17 cellular contexts compared by ENCODE assay signal in the genomic region with DNA sequence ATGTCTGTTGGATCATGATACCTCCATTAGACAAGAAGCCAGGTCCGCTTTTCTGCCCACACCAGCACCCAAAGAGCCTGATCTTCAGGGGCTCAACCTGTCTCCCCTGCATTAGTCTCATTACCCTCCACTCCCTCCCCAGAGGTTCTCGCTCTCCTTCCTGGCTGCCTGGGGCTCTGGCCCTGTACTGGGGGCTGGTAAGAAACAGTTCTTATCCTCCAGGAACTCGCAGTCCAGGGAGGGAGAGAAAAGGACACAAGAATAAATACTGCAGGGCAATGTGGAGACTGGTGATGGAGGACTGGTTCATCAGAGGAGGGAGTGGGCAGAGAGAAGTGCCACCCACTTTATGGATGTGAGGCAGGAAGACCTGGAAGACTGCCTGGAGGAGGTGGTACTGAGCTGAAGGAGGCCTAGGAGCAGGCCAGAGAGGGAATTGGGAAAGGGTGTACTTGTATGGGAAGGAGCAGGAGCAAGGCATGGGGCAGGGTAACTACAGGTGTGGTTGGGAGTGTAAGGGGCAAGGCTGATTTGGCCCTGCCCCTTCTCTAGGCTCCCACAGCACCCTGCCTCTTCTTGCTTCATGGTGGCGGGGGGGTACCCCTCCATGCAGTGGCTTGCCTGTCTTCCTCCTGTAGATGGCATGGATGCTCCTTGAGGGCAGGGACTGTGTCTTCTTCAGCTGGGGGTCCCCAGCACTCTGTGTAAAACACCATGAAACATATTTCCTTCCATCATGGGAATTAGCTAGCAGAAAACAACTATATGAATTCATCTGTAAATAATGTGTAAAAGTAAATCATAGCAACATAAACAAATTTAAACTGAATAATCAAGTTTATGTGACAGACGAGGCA. TPM values are rescaled to one million over a fixed set of nuclear protein-coding genes. Genes with fewer than 3 reads are reported as not detected.
A peak's percentile ranks its signal among the peaks of the same experiment; 100 is the strongest.
DNase-seq lines count a peak whose midpoint lies in the region; ATAC-seq, FAIRE-seq and TF ChIP-seq lines count a peak whose summit lies in the region.
"Had no signal": no experiment of that assay in that cellular context is flagged by ENCODE, and none has a peak within 500 bp of the region (broad histone marks: within the 10 kb centered on the region; RNA-seq: fewer than 3 reads in every experiment).

No MANE protein-coding gene starts in this region.

- peak overlapping the region in 1 of 2 experiments; percentile 67; a peak in 1 of 4 replicates for H3K9ac ChIP-seq in K562 (ENCODE audit: insufficient read depth in 1 of 2, low read depth in 2 of 2, low read length in 2 of 2)

- TF ChIP-seq POLR2A in K562 (conservative IDR thresholded peaks at IDR 0.05) = no peak

- peak overlapping the region; percentile 12 to 63 (median 30) for H3K4me3 Mint-ChIP-seq in nephron

- no peaks in the 10 kb centered on the region for H4K20me1 ChIP-seq in K562 (replicated peaks; ENCODE audit: control insufficient read depth, insufficient read depth, low read length)

- no peaks in the 10 kb centered on the region for H3K9me3 Mint-ChIP-seq in nephron

- H3K79me2 ChIP-seq in K562 (ENCODE audit: control insufficient read depth, insufficient read depth, low read length) = no peaks in the 10 kb centered on the region

- ATAC-seq in Right ventricle myocardium superior (ENCODE audit: poor library complexity) (no peak), K562 (no peak), GM19023 (IDR thresholded peaks at IDR 0.05; ENCODE audit: unreplicated experiment) (no peak)
- ATAC-seq: Panc1 had no signal

- DNase-seq in Right ventricle myocardium superior (peak; percentile 12), right atrium auricular region (ENCODE audit: low spot score) (no peak), K562 (ENCODE audit: extremely low read depth in 1 of 4, low spot score in 3 of 4) (no peak), NCI-H2227 (lab: John Stamatoyannopoulos, UW; ENCODE audit: unreplicated experiment) (no peak), NCI-H1105 (lab: John Stamatoyannopoulos, UW) (no peak)
- DNase-seq in activated CD8-positive, alpha-beta memory T cell treated with anti-CD3 and anti-CD28 coated beads, Interleukin-2, amount 50 U/mL, for 48 hours = no peak
- DNase-seq: C1 segment of cervical spinal cord, NCI-H1048, NCI-H526 treated with DMSO at 0.1 percent for 48 hours had no signal

- H3K27ac ChIP-seq in right atrium auricular region (no peak overlapping the region), K562 (ENCODE audit: extremely low read depth, low read depth, low read length) (peak overlapping the region; percentile 1; the same call in 1 of the 3 replicates)

- no peaks in the 10 kb centered on the region for H3K9me1 ChIP-seq in K562 (ENCODE audit: control insufficient read depth, insufficient read depth, low read length)

- H3K4me3 ChIP-seq in right atrium auricular region = no peak overlapping the region
- H3K4me3 ChIP-seq in K562 = no peak overlapping the region

- TF ChIP-seq CTCF in right atrium auricular region (IDR thresholded peaks at IDR 0.05) (no peak), K562 (IDR thresholded peaks at IDR 0.05 in 2 of 3, conservative IDR thresholded peaks at IDR 0.05 in 1 of 3; ENCODE audit: insufficient read depth in 2 of 3, low read depth in 1 of 3, low read length in 3 of 3) (no peak), nephron (IDR thresholded peaks at IDR 0.05; ENCODE audit: unreplicated experiment in 3 of 3) (no peak)

- peaks cover 20 to 29% of the 10 kb centered on the region in 2 donors for H3K27me3 ChIP-seq in right atrium auricular region
- H3K27me3 ChIP-seq in K562 (ENCODE audit: control insufficient read depth in 2 of 2, insufficient read depth in 2 of 2, low read length in 2 of 2) = peaks cover 8 to 17% of the 10 kb centered on the region in 2 experiments; a peak in 3 of 5 replicates

- H3K4me2 ChIP-seq in K562 (ENCODE audit: insufficient read depth, low read length) = no peak overlapping the region

- no peak for TF ChIP-seq EP300 in K562 (IDR thresholded peaks at IDR 0.05; ENCODE audit: low read length)

- no peaks in the 10 kb centered on the region for H3K36me3 ChIP-seq in right atrium auricular region
- H3K36me3 ChIP-seq in K562 (ENCODE audit: control insufficient read depth, insufficient read depth, low read length) = no peaks in the 10 kb centered on the region

- H3K4me1 ChIP-seq in right atrium auricular region (peaks cover 0 to 29% of the 10 kb centered on the region in 2 donors), K562 (replicated peaks in 1 of 2; ENCODE audit: control insufficient read depth in 2 of 2, insufficient read depth in 2 of 2, low read length in 2 of 2) (peaks cover 24 to 39% of the 10 kb centered on the region in 2 experiments)

- peaks cover 98% of the 10 kb centered on the region for H3K27me3 Mint-ChIP-seq in nephron (ENCODE audit: low read depth)

- POLR2A ChIA-PET in K562 (lab: Yijun Ruan, JAX) = interaction anchor here (0.7 to 1.6 kb wide), 2 partner anchors 69 to 267 kb away, joined by 3 to 4 read pairs; no protein-coding TSS in a partner anchor

- no TSS peak for BruUV-seq in K562 (replicated peaks; lab: Mats Ljungman, UMichigan)

- H3K4me1 Mint-ChIP-seq in nephron = peaks cover 20% of the 10 kb centered on the region

- 66% methylated on average over 4 of the region's 5 CpGs for WGBS in K562 (ENCODE audit: insufficient coverage, low coverage, missing lambda C conversion rate)

- TF ChIP-seq RAD21 in K562 (CRISPR knock-in tag; conservative IDR thresholded peaks at IDR 0.05 in 1 of 2, IDR thresholded peaks at IDR 0.05 in 1 of 2) = no peak

- H2AFZ ChIP-seq in K562 (ENCODE audit: low read depth, low read length) = peak overlapping the region; percentile 20

- CTCF ChIA-PET in K562 (lab: Yijun Ruan, JAX; ENCODE audit: low intra/inter-chr PET ratio) = interaction anchor here (0.6 kb wide), 1 partner anchor 310 kb away, joined by 3 read pairs; no protein-coding TSS in a partner anchor

- no peaks in the 10 kb centered on the region for H3K9me3 ChIP-seq in right atrium auricular region
- no peaks in the 10 kb centered on the region for H3K9me3 ChIP-seq in K562 (replicated peaks; ENCODE audit: control insufficient read depth, insufficient read depth, low read depth, low read length)

- no peak for FAIRE-seq in K562 (lab: Jason Lieb, UNC)
- FAIRE-seq: GM12892, HTR-8/SVneo had no signal

- no peaks in the 10 kb centered on the region for H3K36me3 Mint-ChIP-seq in nephron (ENCODE audit: low read depth)

- H3K27ac Mint-ChIP-seq in nephron = peak overlapping the region in 1 of 3 experiments; percentile 19

- in situ Hi-C loops in K562 (cut with MboI) = loop anchor here (5.0 kb wide), 1 partner anchor 33 kb away; a partner anchor contains a TSS

- intact Hi-C loops in Right ventricle myocardium superior (cut with DNase I) = loop anchor here (5.0 kb wide), 1 partner anchor 33 kb away; a partner anchor contains a TSS
- intact Hi-C loops in K562 (cut with micrococcal nuclease) = loop anchor here (5.0 kb wide), 2 partner anchors 47 to 232 kb away; no protein-coding TSS in a partner anchor

TF ChIP-seq in K562, 482 proteins besides CTCF, POLR2A, EP300 and RAD21 (continues in another document):
- peak; percentile 9 for TF ChIP-seq ZNF146 (CRISPR knock-in tag; IDR thresholded peaks at IDR 0.05; ENCODE audit: unreplicated experiment)

RNA-seq across cellular contexts. Expression of a gene that starts 5.0 kb away (rescaled TPM):
- total RNA-seq in Right ventricle myocardium superior (not detected), right atrium auricular region (not detected), K562 (2014; rRNA removed) (0.64 TPM in 1 of 2 replicates, not detected in the other), K562 (2014; rRNA removed; fragmentation: Illumina TruSeq; extraction: Trizol) (0.22 and 0.51 TPM in 2 replicates), K562 (2015; rRNA removed; fragmentation: Illumina TruSeq; extraction: Trizol) (not detected in 2 replicates), K562 (2021) (0.45 and 1.2 TPM in 2 replicates)
- total RNA-seq in K562 (2011; cell fraction: chromatin; rRNA removed; ENCODE audit: low replicate concordance) = 2.2 and 3.8 TPM in 2 replicates
- total RNA-seq in K562 (2011; cell fraction: nucleolus; rRNA removed) = 2.5 and 4.9 TPM in 2 replicates
- total RNA-seq in K562 (2011; cell fraction: nucleoplasm; rRNA removed) = 2.4 and 2.8 TPM in 2 replicates
- polyA plus RNA-seq in K562 (2011; rRNA removed) (0.87 and 1.1 TPM in 2 replicates), K562 (2014; fragmentation: Illumina TruSeq; extraction: Trizol) (0.06 and 0.51 TPM in 2 replicates), K562 (2014; fragmentation: Nextera tagmentation; extraction: Ambion mirVana) (under 1 TPM; 0.23 to 0.38 TPM), K562 (2014; rRNA removed) (0.19 and 0.91 TPM in 2 replicates)
- polyA plus RNA-seq in K562 (2011; cell fraction: cytosol; rRNA removed) = 0.99 and 1.4 TPM in 2 replicates
- polyA plus RNA-seq in K562 (2011; cell fraction: nucleus; rRNA removed) = 2.4 and 4.3 TPM in 2 replicates
- polyA plus RNA-seq in K562 (2012) = 0.90 and 0.99 TPM in 2 replicates
- 0.54 and 0.63 TPM in 2 replicates for polyA minus RNA-seq in K562 (2011; rRNA and poly(A)+ RNA removed)
- 1.5 TPM in 1 of 2 replicates, not detected in the other for polyA minus RNA-seq in K562 (2011; cell fraction: cytosol; rRNA and poly(A)+ RNA removed)
- 1.1 and 1.4 TPM in 2 replicates for polyA minus RNA-seq in K562 (2011; cell fraction: nucleus; rRNA and poly(A)+ RNA removed)
- total RNA-seq: A172, G401, M059J had no signal

RNA-seq across cellular contexts. Expression of a gene that starts 31.9 kb away (rescaled TPM):
- total RNA-seq in Right ventricle myocardium superior = 6.7 TPM
- 10 to 100 TPM in 1 of 2 donors, 1 to 10 TPM in 1; 7.9 to 12.5 TPM for total RNA-seq in right atrium auricular region
- total RNA-seq in K562 (2011; cell fraction: chromatin; rRNA removed; ENCODE audit: low replicate concordance) = 6.2 and 13.8 TPM in 2 replicates
- 11.7 and 12.5 TPM in 2 replicates for total RNA-seq in K562 (2011; cell fraction: nucleolus; rRNA removed)
- total RNA-seq in K562 (2011; cell fraction: nucleoplasm; rRNA removed) = 6.5 and 7.2 TPM in 2 replicates
- 6.4 and 12.7 TPM in 2 replicates for total RNA-seq in K562 (2014; rRNA removed)
- 2.5 and 2.6 TPM in 2 replicates for total RNA-seq in K562 (2014; rRNA removed; fragmentation: Illumina TruSeq; extraction: Trizol)
- total RNA-seq in K562 (2015; rRNA removed; fragmentation: Illumina TruSeq; extraction: Trizol) = 5.9 and 6.0 TPM in 2 replicates
- total RNA-seq in K562 (2021) = 5.2 and 6.1 TPM in 2 replicates
- 13.9 and 16.6 TPM in 2 replicates for polyA plus RNA-seq in K562 (2011; rRNA removed)
- 17.4 and 33.0 TPM in 2 replicates for polyA plus RNA-seq in K562 (2011; cell fraction: cytosol; rRNA removed)
- 30.0 and 34.3 TPM in 2 replicates for polyA plus RNA-seq in K562 (2011; cell fraction: nucleus; rRNA removed)
- 5.5 and 7.2 TPM in 2 replicates for polyA plus RNA-seq in K562 (2012)
- 6.8 and 9.8 TPM in 2 replicates for polyA plus RNA-seq in K562 (2014; fragmentation: Illumina TruSeq; extraction: Trizol)
- polyA plus RNA-seq in K562 (2014; fragmentation: Nextera tagmentation; extraction: Ambion mirVana) = 1 to 10 TPM in 1 of 2 experiments, under 1 TPM in 1; 0.87 to 1.1 TPM
- 7.0 and 9.1 TPM in 2 replicates for polyA plus RNA-seq in K562 (2014; rRNA removed)
- polyA minus RNA-seq in K562 (2011; rRNA and poly(A)+ RNA removed) = 6.3 and 7.1 TPM in 2 replicates
- 7.3 and 8.2 TPM in 2 replicates for polyA minus RNA-seq in K562 (2011; cell fraction: cytosol; rRNA and poly(A)+ RNA removed)
- 6.3 and 12.1 TPM in 2 replicates for polyA minus RNA-seq in K562 (2011; cell fraction: nucleus; rRNA and poly(A)+ RNA removed)
